In genomic region chr2:96139181-96139758, GRCh38 we compare ENCODE assay signal across 1 cellular context.
TF ChIP-seq lines count a peak whose summit lies in the region.

No MANE protein-coding gene starts in this region.

TF ChIP-seq in HCT116, 20 proteins besides CTCF, POLR2A, EP300 and RAD21:
- TF ChIP-seq REST (IDR thresholded peaks at IDR 0.05; ENCODE audit: low read depth) (no peak), TCF7L2 (IDR thresholded peaks at IDR 0.05; ENCODE audit: borderline replicate concordance, extremely low read depth, insufficient read depth, insufficient read length) (no peak), SIN3A (IDR thresholded peaks at IDR 0.05; ENCODE audit: low read depth) (no peak), ZNF274 (IDR thresholded peaks at IDR 0.05; ENCODE audit: low read depth, low read length) (no peak), EZH2 (IDR thresholded peaks at IDR 0.05) (no peak), POLR2AphosphoS5 (IDR thresholded peaks at IDR 0.05; ENCODE audit: low read depth, low read length) (no peak), ZFX (IDR thresholded peaks at IDR 0.05) (no peak)
